8 cellular contexts compared by ENCODE assay signal in genomic region chr5:74316064-74316586, GRCh38.
DNase-seq lines count a peak whose midpoint lies in the region; ATAC-seq and TF ChIP-seq lines count a peak whose summit lies in the region.

No MANE protein-coding gene starts in this region.

- peak overlapping the region; percentile 91 for H3K4ac ChIP-seq in IMR-90 (ENCODE audit: low read depth, low read length)

- no peak overlapping the region for H3K4me3 Mint-ChIP-seq in activated CD4-positive, alpha-beta T cell treated with anti-CD3 and anti-CD28 coated beads, Interleukin-2, amount 10 ng/mL, durations not matched to agents 7 days and 5 days
- H3K4me3 Mint-ChIP-seq in naive thymus-derived CD4-positive, alpha-beta T cell, result no peak overlapping the region

- H3K9me1 ChIP-seq in IMR-90 (ENCODE audit: insufficient read depth, low read length), result peaks cover 6% of the 10 kb centered on the region; the same call in 1 of the 2 replicates

- peak overlapping the region; percentile 69 for H2BK15ac ChIP-seq in IMR-90 (ENCODE audit: low read depth, low read length)

- H3K9ac ChIP-seq in IMR-90 (ENCODE audit: low read depth, low read length), result no peak overlapping the region

- H3K27ac Mint-ChIP-seq in activated CD4-positive, alpha-beta T cell treated with anti-CD3 and anti-CD28 coated beads, Interleukin-2, amount 10 ng/mL, durations not matched to agents 7 days and 5 days, result no peak overlapping the region
- no peak overlapping the region for H3K27ac Mint-ChIP-seq in naive thymus-derived CD4-positive, alpha-beta T cell

- peak overlapping the region; percentile 69 for H3K27ac ChIP-seq in IMR-90 (ENCODE audit: insufficient read depth, low read length)
- peak overlapping the region in 3 of 4 donors; percentile 4 to 68 (median 29) for H3K27ac ChIP-seq in body of pancreas
- H3K27ac ChIP-seq in naive thymus-derived CD4-positive, alpha-beta T cell (ENCODE audit: low read depth, low read length), result no peak overlapping the region
- no peak overlapping the region for H3K27ac ChIP-seq in ovary

- peak overlapping the region; percentile 72 for H3K56ac ChIP-seq in IMR-90 (ENCODE audit: extremely low read depth, insufficient read depth, low read length)

- H3K36me3 Mint-ChIP-seq in activated CD4-positive, alpha-beta T cell treated with anti-CD3 and anti-CD28 coated beads, Interleukin-2, amount 10 ng/mL, durations not matched to agents 7 days and 5 days (ENCODE audit: low read depth), result no peaks in the 10 kb centered on the region
- H3K36me3 Mint-ChIP-seq in naive thymus-derived CD4-positive, alpha-beta T cell, result peaks cover 0 to 3% (median 0%) of the 10 kb centered on the region in 5 donors

- H2AK5ac ChIP-seq in IMR-90 (ENCODE audit: low read depth, low read length), result peak overlapping the region; percentile 72

- H3K4me1 ChIP-seq in IMR-90 (ENCODE audit: control insufficient read depth, insufficient read depth, low read length), result peaks cover 7% of the 10 kb centered on the region
- no peaks in the 10 kb centered on the region for H3K4me1 ChIP-seq in body of pancreas
- H3K4me1 ChIP-seq in naive thymus-derived CD4-positive, alpha-beta T cell (ENCODE audit: control insufficient read depth in 2 of 2, insufficient read depth in 2 of 2, low read length in 2 of 2), result no peaks in the 10 kb centered on the region
- peaks cover 2% of the 10 kb centered on the region for H3K4me1 ChIP-seq in ovary (ENCODE audit: insufficient read depth)

- H3K9me3 ChIP-seq in IMR-90 (ENCODE audit: control insufficient read depth, insufficient read depth, low read length) (no peaks in the 10 kb centered on the region), body of pancreas (no peaks in the 10 kb centered on the region), ovary (no peaks in the 10 kb centered on the region)
- no peaks in the 10 kb centered on the region for H3K9me3 ChIP-seq in naive thymus-derived CD4-positive, alpha-beta T cell (ENCODE audit: control insufficient read depth in 2 of 3, low read length in 3 of 3)

- DNase-seq in activated CD4-positive, alpha-beta T cell treated with anti-CD3 and anti-CD28 coated beads for 48 hours, result peak; percentile 39
- no peak for DNase-seq in activated CD4-positive, alpha-beta T cell treated with anti-CD3 and anti-CD28 coated beads, Interleukin-2, amount 10 ng/mL, durations not matched to agents 7 days and 5 days
- peak; percentile 98 for DNase-seq in IMR-90
- DNase-seq in body of pancreas, result peak; percentile 33 to 68 (median 48)
- peak in 1 of 9 donors; percentile 21 for DNase-seq in naive thymus-derived CD4-positive, alpha-beta T cell
- no peak for DNase-seq in ovary
- no peak for DNase-seq in SKM-1 (lab: John Stamatoyannopoulos, UW; ENCODE audit: unreplicated experiment)

- WGBS in IMR-90 (ENCODE audit: extremely low coverage in 2 of 2, insufficient read length in 1 of 2), 2 experiments, result no CpG with 5 or more reads among the region's 3 CpGs
- 63 to 67% methylated on average over 3 of the region's 3 CpGs for WGBS in body of pancreas, 2 donors
- 59 to 71% (median 67%) methylated on average over 3 of the region's 3 CpGs for WGBS in ovary, 3 donors

- H2BK20ac ChIP-seq in IMR-90 (ENCODE audit: low read depth, low read length), result peak overlapping the region; percentile 94

- POLR2A ChIA-PET in activated CD4-positive, alpha-beta T cell treated with anti-CD3 and anti-CD28 coated beads, Interleukin-2, amount 10 ng/mL, durations not matched to agents 7 days and 5 days (lab: Charles Lee), result no interaction called here
- POLR2A ChIA-PET in IMR-90 (lab: Charles Lee; ENCODE audit: unreplicated experiment), result no interaction called here
- POLR2A ChIA-PET in naive thymus-derived CD4-positive, alpha-beta T cell (lab: Charles Lee), result no interaction called here

- peak overlapping the region; percentile 5 to 96; a peak in 2 of 4 replicates for H4K8ac ChIP-seq in IMR-90 (ENCODE audit: low read depth in 2 of 2, low read length in 2 of 2)

- H3K14ac ChIP-seq in IMR-90 (replicated peaks; ENCODE audit: low read depth, low read length), result peak overlapping the region; percentile 86

- no TSS peak for BruUV-seq in IMR-90 (replicated peaks; lab: Mats Ljungman, UMichigan)

- H3K23ac ChIP-seq in IMR-90 (ENCODE audit: low read depth, low read length), result peak overlapping the region; percentile 72; the same call in 1 of the 2 replicates

- H3K27me3 ChIP-seq in IMR-90 (ENCODE audit: control insufficient read depth, insufficient read depth, low read length) (no peaks in the 10 kb centered on the region), body of pancreas (no peaks in the 10 kb centered on the region), ovary (no peaks in the 10 kb centered on the region)
- no peaks in the 10 kb centered on the region for H3K27me3 ChIP-seq in naive thymus-derived CD4-positive, alpha-beta T cell (ENCODE audit: control insufficient read depth in 2 of 2, insufficient read depth in 2 of 2, low read length in 2 of 2)

- H3K36me3 ChIP-seq in IMR-90 (ENCODE audit: control insufficient read depth, insufficient read depth, low read length), result no peaks in the 10 kb centered on the region
- no peaks in the 10 kb centered on the region for H3K36me3 ChIP-seq in body of pancreas (replicated peaks in 1 of 2; ENCODE audit: insufficient read depth in 1 of 2, low read depth in 2 of 2)
- no peaks in the 10 kb centered on the region for H3K36me3 ChIP-seq in naive thymus-derived CD4-positive, alpha-beta T cell (ENCODE audit: control insufficient read depth in 2 of 3, insufficient read depth in 3 of 3, low read length in 3 of 3)
- H3K36me3 ChIP-seq in ovary, result no peaks in the 10 kb centered on the region

- H4K91ac ChIP-seq in IMR-90 (ENCODE audit: insufficient read depth, low read depth, low read length), result peak overlapping the region; percentile 82

- dilution Hi-C loops in IMR-90 (cut with HindIII; ENCODE audit: low sequenced_read_pairs, unreplicated experiment), result no loop called here

- no peaks in the 10 kb centered on the region for H3K4me1 Mint-ChIP-seq in activated CD4-positive, alpha-beta T cell treated with anti-CD3 and anti-CD28 coated beads, Interleukin-2, amount 10 ng/mL, durations not matched to agents 7 days and 5 days
- H3K4me1 Mint-ChIP-seq in naive thymus-derived CD4-positive, alpha-beta T cell, result no peaks in the 10 kb centered on the region

- TF ChIP-seq CTCF in IMR-90 (conservative IDR thresholded peaks at IDR 0.05; ENCODE audit: low read depth, low read length), result no peak
- TF ChIP-seq CTCF in body of pancreas (IDR thresholded peaks at IDR 0.05), result no peak
- no peak for TF ChIP-seq CTCF in ovary (IDR thresholded peaks at IDR 0.05)

- peak overlapping the region; percentile 35; the same call in 1 of the 2 replicates for H3K4me2 ChIP-seq in IMR-90 (ENCODE audit: low read depth, low read length)

- H2BK120ac ChIP-seq in IMR-90 (ENCODE audit: low read depth, low read length), result peak overlapping the region; percentile 98

- no peak overlapping the region for H3K4me3 ChIP-seq in IMR-90 (ENCODE audit: insufficient read depth, low read depth, low read length)
- H3K4me3 ChIP-seq in body of pancreas, result no peak overlapping the region
- no peak overlapping the region for H3K4me3 ChIP-seq in naive thymus-derived CD4-positive, alpha-beta T cell (ENCODE audit: low read length)
- no peak overlapping the region for H3K4me3 ChIP-seq in ovary

- peaks cover 12% of the 10 kb centered on the region for H3K27me3 Mint-ChIP-seq in activated CD4-positive, alpha-beta T cell treated with anti-CD3 and anti-CD28 coated beads, Interleukin-2, amount 10 ng/mL, durations not matched to agents 7 days and 5 days
- peaks cover 3 to 29% (median 21%) of the 10 kb centered on the region in 5 donors for H3K27me3 Mint-ChIP-seq in naive thymus-derived CD4-positive, alpha-beta T cell

- TF ChIP-seq RAD21 in IMR-90 (IDR thresholded peaks at IDR 0.05; ENCODE audit: low read length), result 0 out of 2 replicates have a peak, but pooled peaks have one; percentile 22

- no peak for TF ChIP-seq EP300 in ovary (IDR thresholded peaks at IDR 0.05)

- peak overlapping the region; percentile 58; the same call in 1 of the 2 replicates for H4K5ac ChIP-seq in IMR-90 (ENCODE audit: low read depth, low read length)

- CTCF ChIA-PET in activated CD4-positive, alpha-beta T cell treated with anti-CD3 and anti-CD28 coated beads, Interleukin-2, amount 10 ng/mL, durations not matched to agents 7 days and 5 days (lab: Charles Lee), result no interaction called here
- CTCF ChIA-PET in IMR-90 (lab: Yijun Ruan, JAX), result no interaction called here
- CTCF ChIA-PET in naive thymus-derived CD4-positive, alpha-beta T cell (lab: Charles Lee), result no interaction called here

- H2AK9ac ChIP-seq in IMR-90 (replicated peaks; ENCODE audit: low read depth, low read length, poor library complexity), result peak overlapping the region; percentile 67

- H3K9me3 Mint-ChIP-seq in activated CD4-positive, alpha-beta T cell treated with anti-CD3 and anti-CD28 coated beads, Interleukin-2, amount 10 ng/mL, durations not matched to agents 7 days and 5 days, result no peaks in the 10 kb centered on the region
- no peaks in the 10 kb centered on the region for H3K9me3 Mint-ChIP-seq in naive thymus-derived CD4-positive, alpha-beta T cell

- peak overlapping the region; percentile 30; the same call in 1 of the 2 replicates for H3K18ac ChIP-seq in IMR-90 (ENCODE audit: low read depth, low read length)

- in situ Hi-C loops in IMR-90 (cut with MboI; ENCODE audit: low sequenced_read_pairs), result no loop called here

- peak overlapping the region; percentile 90 for H2BK5ac ChIP-seq in IMR-90 (ENCODE audit: low read depth, low read length, poor library complexity, severe bottlenecking)

- peak overlapping the region; percentile 94 for H2AFZ ChIP-seq in IMR-90 (replicated peaks; ENCODE audit: low read length, poor library complexity)

- ATAC-seq in IMR-90 (ENCODE audit: low read depth) (peak; percentile 96), body of pancreas (peak; percentile 88), HG03378 (IDR thresholded peaks at IDR 0.05; ENCODE audit: unreplicated experiment) (no peak)
- peak; percentile 32 for ATAC-seq in naive thymus-derived CD4-positive, alpha-beta T cell

- no peaks in the 10 kb centered on the region for H4K20me1 ChIP-seq in IMR-90 (ENCODE audit: insufficient read depth, low read length)

- peak; percentile 71 for TF ChIP-seq POLR2A in IMR-90 (IDR thresholded peaks at IDR 0.05; ENCODE audit: low read depth, low read length)
- no peak for TF ChIP-seq POLR2A in body of pancreas (IDR thresholded peaks at IDR 0.05)
- no peak for TF ChIP-seq POLR2A in ovary (IDR thresholded peaks at IDR 0.05)

- intact Hi-C loops in IMR-90 (cut with micrococcal nuclease), result loop anchor here (5.0 kb wide), 1 partner anchor 326 kb away; the partner anchor contains the start of gene ENC1
- intact Hi-C loops in body of pancreas (cut with DNase I), result no loop called here
- intact Hi-C loops in naive thymus-derived CD4-positive, alpha-beta T cell (cut with micrococcal nuclease), result no loop called here
- intact Hi-C loops in ovary (cut with DNase I), result loop anchor here in 1 of 4 donors (5.0 kb wide), 1 partner anchor 66 kb away; no protein-coding TSS in a partner anchor

- no peaks in the 10 kb centered on the region for H3K79me1 ChIP-seq in IMR-90 (ENCODE audit: low read depth in 1 of 2, low read length in 2 of 2)

Comparison
In these comparisons a context has a peak if more than half of its experiments do, and no peak if none do; other contexts are left out.
1. DNase-seq: peak in activated CD4-positive, alpha-beta T cell treated with anti-CD3 and anti-CD28 coated beads for 48 hours (single experiment), IMR-90 (single experiment) and body of pancreas (4 of 4); none in activated CD4-positive, alpha-beta T cell treated with anti-CD3 and anti-CD28 coated beads, Interleukin-2, amount 10 ng/mL, durations not matched to agents 7 days and 5 days (single experiment), ovary (0 of 5) and SKM-1 (single experiment).
2. H3K27ac ChIP-seq: peak in IMR-90 (single experiment) and body of pancreas (3 of 4); none in naive thymus-derived CD4-positive, alpha-beta T cell (single experiment) and ovary (0 of 2).